ENCODE assay signal across 40 cellular contexts in the genomic region with DNA sequence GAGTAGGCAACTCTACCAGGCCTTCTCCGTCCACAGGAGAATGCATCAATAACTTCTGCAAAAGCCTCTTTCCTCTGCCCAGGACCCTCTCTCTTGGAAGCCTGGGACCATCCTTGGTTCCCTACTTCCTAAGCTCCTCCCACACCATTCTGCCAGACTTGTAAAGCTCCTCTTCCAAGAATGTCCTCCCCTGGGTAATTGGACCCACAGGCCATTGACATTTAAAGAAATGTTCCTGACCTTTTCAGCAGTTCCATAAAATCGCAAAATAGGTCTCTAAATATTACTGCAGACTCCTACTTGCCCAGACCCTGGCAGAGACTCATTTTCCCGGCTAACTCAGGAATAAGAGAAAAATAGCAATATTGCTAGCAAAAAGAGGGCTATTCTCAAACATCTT. TPM values are rescaled to one million over a fixed set of nuclear protein-coding genes. Genes with fewer than 3 reads are reported as not detected.
"Had no signal": no experiment of that assay in that cellular context is flagged by ENCODE, and none has a peak within 500 bp of the region (broad histone marks: within the 10 kb centered on the region; RNA-seq: fewer than 3 reads in every experiment).

No MANE protein-coding gene starts in this region.

- H3K36me3 ChIP-seq: adrenal gland, brain microvascular endothelial cell, breast epithelium had no signal

- H3K4me3 ChIP-seq: adrenal gland, body of pancreas, breast epithelium had no signal

- H3K9me3 ChIP-seq: adrenal gland, body of pancreas, breast epithelium had no signal

- H3K27ac ChIP-seq: adrenal gland, body of pancreas, brain microvascular endothelial cell, breast epithelium, VCaP had no signal

- FAIRE-seq: astrocyte, TTC549 had no signal

- H3K36me3 Mint-ChIP-seq: activated CD4-positive, alpha-beta memory T cell treated with anti-CD3 and anti-CD28 coated beads for 36 hours; activated naive CD4-positive, alpha-beta T cell treated with anti-CD3 and anti-CD28 coated beads, Interleukin-2, amount 50 U/mL, for 72 hours; activated naive CD8-positive, alpha-beta T cell treated with anti-CD3 and anti-CD28 coated beads for 36 hours had no signal

- H3K4me1 ChIP-seq: adrenal gland, body of pancreas, breast epithelium had no signal

- H3K27me3 ChIP-seq: adrenal gland, body of pancreas, brain microvascular endothelial cell, breast epithelium had no signal

- DNase-seq: activated CD4-positive, alpha-beta memory T cell treated with anti-CD3 and anti-CD28 coated beads for 36 hours; activated CD4-positive, alpha-beta T cell treated with anti-CD3 and anti-CD28 coated beads for 1 hour; activated CD4-positive, alpha-beta T cell treated with anti-CD3 and anti-CD28 coated beads for 36 hours; activated CD4-positive, alpha-beta T cell treated with anti-CD3 and anti-CD28 coated beads for 48 hours; activated CD4-positive, alpha-beta T cell treated with anti-CD3 and anti-CD28 coated beads, Interleukin-2, amount 10 ng/mL, durations not matched to agents 7 days and 5 days; activated CD4-positive, CD25-positive, alpha-beta regulatory T cell; activated CD8-positive, alpha-beta memory T cell treated with anti-CD3 and anti-CD28 coated beads, Interleukin-2, amount 50 U/mL, for 4 hours; activated CD8-positive, alpha-beta T cell treated with anti-CD3 and anti-CD28 coated beads for 36 hours; activated effector memory CD4-positive, alpha-beta T cell treated with anti-CD3 and anti-CD28 coated beads, Interleukin-2, amount 50 U/mL, for 16 hours; activated gamma-delta T cell treated with Interleukin-2 at 50 U/mL for 16 hours; activated naive CD4-positive, alpha-beta T cell; activated naive CD4-positive, alpha-beta T cell treated with anti-CD3 and anti-CD28 coated beads for 36 hours; activated naive CD4-positive, alpha-beta T cell treated with anti-CD3 and anti-CD28 coated beads, Interleukin-2, amount 50 U/mL, for 16 hours; activated naive CD8-positive, alpha-beta T cell treated with anti-CD3 and anti-CD28 coated beads for 36 hours; activated T-cell treated with anti-CD3 and anti-CD28 coated beads for 4 hours; activated T-cell treated with anti-CD3 and anti-CD28 coated beads, Interleukin-2, amount 50 U/mL, for 1 hour; activated T-cell treated with anti-CD3 and anti-CD28 coated beads, Interleukin-2, amount 50 U/mL, for 4 hours; activated T-cell treated with anti-CD3 and anti-CD28 coated beads, Interleukin-2, amount 50 U/mL, for 72 hours; amniotic stem cell; aorta; body of pancreas; brain microvascular endothelial cell; central memory CD4-positive, alpha-beta T cell; T-helper 1 cell; T-helper 2 cell; T-helper 9 cell had no signal

- H3K4me3 Mint-ChIP-seq: activated CD4-positive, alpha-beta memory T cell treated with anti-CD3 and anti-CD28 coated beads for 36 hours; activated CD4-positive, alpha-beta T cell treated with anti-CD3 and anti-CD28 coated beads for 36 hours; activated CD4-positive, alpha-beta T cell treated with anti-CD3 and anti-CD28 coated beads, Interleukin-2, amount 10 ng/mL, durations not matched to agents 7 days and 5 days; activated CD8-positive, alpha-beta T cell treated with anti-CD3 and anti-CD28 coated beads for 36 hours; activated naive CD4-positive, alpha-beta T cell treated with anti-CD3 and anti-CD28 coated beads for 36 hours; activated naive CD8-positive, alpha-beta T cell treated with anti-CD3 and anti-CD28 coated beads for 36 hours; activated T-cell treated with anti-CD3 and anti-CD28 coated beads, Interleukin-2, amount 50 U/mL, for 4 hours; activated T-cell treated with anti-CD3 and anti-CD28 coated beads, Interleukin-2, amount 50 U/mL, for 72 hours; activated T-helper 1 cell treated with anti-CD3 and anti-CD28 coated beads, Interleukin-12 subunit alpha, Interleukin-12 subunit beta, Interleukin-2, Interleukin-4 antibody, amounts not matched to agents 30 ng/mL and 10 ng/mL and 1 ng/mL, durations not matched to agents 14 hours and 24 hours and 36 hours; activated T-helper 17 cell treated with anti-CD3 and anti-CD28 coated beads, Interleukin-2, amount 50 U/mL, for 72 hours; T-helper 1 cell treated with Interleukin-12 subunit alpha and Interleukin-12 subunit beta and Interleukin-4 antibody, amounts not matched to agents 30 μg/mL and 1 μg/mL, for 36 hours; T-helper 2 cell treated with Interferon-gamma antibody and Interleukin-4, amounts not matched to agents 5 μg/mL and 100 μg/mL, for 36 hours had no signal

- H3K4me1 Mint-ChIP-seq: activated CD4-positive, alpha-beta T cell treated with anti-CD3 and anti-CD28 coated beads for 36 hours; activated CD4-positive, alpha-beta T cell treated with anti-CD3 and anti-CD28 coated beads, Interleukin-2, amount 10 ng/mL, durations not matched to agents 7 days and 5 days; activated naive CD8-positive, alpha-beta T cell treated with anti-CD3 and anti-CD28 coated beads for 36 hours; activated T-helper 17 cell treated with anti-CD3 and anti-CD28 coated beads, Interleukin-2, amount 50 U/mL, for 72 hours had no signal

- ATAC-seq: activated CD4-positive, alpha-beta T cell treated with anti-CD3 and anti-CD28 coated beads for 36 hours; activated CD4-positive, CD25-positive, alpha-beta regulatory T cell treated with anti-CD3 and anti-CD28 coated beads, Interleukin-2, amount 50 U/mL, for 24 hours; activated CD8-positive, alpha-beta T cell treated with anti-CD3 and anti-CD28 coated beads for 36 hours; activated naive CD4-positive, alpha-beta T cell treated with anti-CD3 and anti-CD28 coated beads, Interleukin-2, amount 50 U/mL, for 72 hours; activated T-cell treated with anti-CD3 and anti-CD28 coated beads, Interleukin-2, amount 50 U/mL, for 4 hours; activated T-cell treated with anti-CD3 and anti-CD28 coated beads, Interleukin-2, amount 50 U/mL, for 72 hours; activated T-helper 17 cell treated with anti-CD3 and anti-CD28 coated beads, Interleukin-2, amount 50 U/mL, for 72 hours; body of pancreas had no signal

- H3K27ac Mint-ChIP-seq: activated CD4-positive, alpha-beta memory T cell treated with anti-CD3 and anti-CD28 coated beads for 36 hours; activated CD4-positive, alpha-beta T cell treated with anti-CD3 and anti-CD28 coated beads for 36 hours; activated CD4-positive, alpha-beta T cell treated with anti-CD3 and anti-CD28 coated beads, Interleukin-2, amount 10 ng/mL, durations not matched to agents 7 days and 5 days; activated CD8-positive, alpha-beta T cell treated with anti-CD3 and anti-CD28 coated beads for 36 hours; activated naive CD4-positive, alpha-beta T cell treated with anti-CD3 and anti-CD28 coated beads for 36 hours; activated naive CD4-positive, alpha-beta T cell treated with anti-CD3 and anti-CD28 coated beads, Interleukin-2, amount 50 U/mL, for 72 hours; activated naive CD8-positive, alpha-beta T cell treated with anti-CD3 and anti-CD28 coated beads for 36 hours; activated T-cell treated with anti-CD3 and anti-CD28 coated beads, Interleukin-2, amount 50 U/mL, for 72 hours; activated T-helper 1 cell treated with anti-CD3 and anti-CD28 coated beads, Interleukin-12 subunit alpha, Interleukin-12 subunit beta, Interleukin-2, Interleukin-4 antibody, amounts not matched to agents 30 ng/mL and 10 ng/mL and 1 ng/mL, durations not matched to agents 14 hours and 24 hours and 36 hours; activated T-helper 17 cell treated with anti-CD3 and anti-CD28 coated beads, Interleukin-2, amount 50 U/mL, for 72 hours; T-helper 1 cell treated with Interleukin-12 subunit alpha and Interleukin-12 subunit beta and Interleukin-4 antibody, amounts not matched to agents 30 μg/mL and 1 μg/mL, for 36 hours; T-helper 2 cell treated with Interferon-gamma antibody and Interleukin-4, amounts not matched to agents 5 μg/mL and 100 μg/mL, for 36 hours had no signal

- H3K9me3 Mint-ChIP-seq: activated CD4-positive, alpha-beta memory T cell treated with anti-CD3 and anti-CD28 coated beads for 36 hours; activated CD4-positive, alpha-beta T cell treated with anti-CD3 and anti-CD28 coated beads, Interleukin-2, amount 10 ng/mL, durations not matched to agents 7 days and 5 days; activated CD8-positive, alpha-beta T cell treated with anti-CD3 and anti-CD28 coated beads for 36 hours; activated naive CD4-positive, alpha-beta T cell treated with anti-CD3 and anti-CD28 coated beads for 36 hours; activated naive CD4-positive, alpha-beta T cell treated with anti-CD3 and anti-CD28 coated beads, Interleukin-2, amount 50 U/mL, for 72 hours; activated naive CD8-positive, alpha-beta T cell treated with anti-CD3 and anti-CD28 coated beads for 36 hours; activated T-cell treated with anti-CD3 and anti-CD28 coated beads, Interleukin-2, amount 50 U/mL, for 4 hours; activated T-cell treated with anti-CD3 and anti-CD28 coated beads, Interleukin-2, amount 50 U/mL, for 72 hours; activated T-helper 1 cell treated with anti-CD3 and anti-CD28 coated beads, Interleukin-12 subunit alpha, Interleukin-12 subunit beta, Interleukin-2, Interleukin-4 antibody, amounts not matched to agents 30 ng/mL and 10 ng/mL and 1 ng/mL, durations not matched to agents 14 hours and 24 hours and 36 hours; activated T-helper 17 cell treated with anti-CD3 and anti-CD28 coated beads, Interleukin-2, amount 50 U/mL, for 72 hours; T-helper 1 cell treated with Interleukin-12 subunit alpha and Interleukin-12 subunit beta and Interleukin-4 antibody, amounts not matched to agents 30 μg/mL and 1 μg/mL, for 36 hours; T-helper 2 cell treated with Interferon-gamma antibody and Interleukin-4, amounts not matched to agents 5 μg/mL and 100 μg/mL, for 36 hours had no signal

RNA-seq across cellular contexts. Expression of gene HCN4, which starts 30.4 kb away (rescaled TPM):
- total RNA-seq: activated CD4-positive, alpha-beta memory T cell treated with anti-CD3 and anti-CD28 coated beads for 36 hours; activated CD4-positive, alpha-beta T cell treated with anti-CD3 and anti-CD28 coated beads for 36 hours; activated CD4-positive, alpha-beta T cell treated with anti-CD3 and anti-CD28 coated beads, Interleukin-2, amount 10 ng/mL, durations not matched to agents 7 days and 5 days; activated CD8-positive, alpha-beta memory T cell treated with anti-CD3 and anti-CD28 coated beads for 36 hours; activated CD8-positive, alpha-beta T cell treated with anti-CD3 and anti-CD28 coated beads for 36 hours; activated naive CD4-positive, alpha-beta T cell treated with anti-CD3 and anti-CD28 coated beads for 36 hours; activated naive CD8-positive, alpha-beta T cell treated with anti-CD3 and anti-CD28 coated beads for 36 hours; activated T-cell treated with anti-CD3 and anti-CD28 coated beads, Interleukin-2, amount 50 U/mL, for 4 hours; activated T-cell treated with anti-CD3 and anti-CD28 coated beads, Interleukin-2, amount 50 U/mL, for 72 hours; activated T-helper 1 cell treated with anti-CD3 and anti-CD28 coated beads, Interleukin-12 subunit alpha, Interleukin-12 subunit beta, Interleukin-2, Interleukin-4 antibody, amounts not matched to agents 30 ng/mL and 10 ng/mL and 1 ng/mL, durations not matched to agents 14 hours and 24 hours and 36 hours; activated T-helper 17 cell treated with anti-CD3 and anti-CD28 coated beads, Interleukin-2, amount 50 U/mL, for 72 hours; aorta; breast epithelium had no signal

RNA-seq across cellular contexts. Expression of gene REC114, which starts 43.8 kb away (rescaled TPM):
- total RNA-seq: activated CD4-positive, alpha-beta memory T cell treated with anti-CD3 and anti-CD28 coated beads for 36 hours; activated CD4-positive, alpha-beta T cell treated with anti-CD3 and anti-CD28 coated beads for 36 hours; activated CD4-positive, alpha-beta T cell treated with anti-CD3 and anti-CD28 coated beads, Interleukin-2, amount 10 ng/mL, durations not matched to agents 7 days and 5 days; activated CD8-positive, alpha-beta memory T cell treated with anti-CD3 and anti-CD28 coated beads for 36 hours; activated CD8-positive, alpha-beta T cell treated with anti-CD3 and anti-CD28 coated beads for 36 hours; activated naive CD4-positive, alpha-beta T cell treated with anti-CD3 and anti-CD28 coated beads for 36 hours; activated naive CD4-positive, alpha-beta T cell treated with anti-CD3 and anti-CD28 coated beads, Interleukin-2, amount 50 U/mL, for 72 hours; activated naive CD8-positive, alpha-beta T cell treated with anti-CD3 and anti-CD28 coated beads for 36 hours; activated T-cell treated with anti-CD3 and anti-CD28 coated beads, Interleukin-2, amount 50 U/mL, for 4 hours; activated T-cell treated with anti-CD3 and anti-CD28 coated beads, Interleukin-2, amount 50 U/mL, for 72 hours; activated T-helper 1 cell treated with anti-CD3 and anti-CD28 coated beads, Interleukin-12 subunit alpha, Interleukin-12 subunit beta, Interleukin-2, Interleukin-4 antibody, amounts not matched to agents 30 ng/mL and 10 ng/mL and 1 ng/mL, durations not matched to agents 14 hours and 24 hours and 36 hours; activated T-helper 17 cell treated with anti-CD3 and anti-CD28 coated beads, Interleukin-2, amount 50 U/mL, for 72 hours; adrenal gland; aorta; astrocyte; body of pancreas; breast epithelium; cardiac septum; cerebellum had no signal
- polyA plus RNA-seq: aorta had no signal
